ENCODE assay signal across 8 cellular contexts in genomic region chr2:240143801-240144648, GRCh38. TPM values are rescaled to one million over a fixed set of nuclear protein-coding genes. Genes with fewer than 3 reads are reported as not detected.
A peak's percentile ranks its signal among the peaks of the same experiment; 100 is the strongest.
DNase-seq lines count a peak whose midpoint lies in the region; ATAC-seq and TF ChIP-seq lines count a peak whose summit lies in the region.

No MANE protein-coding gene starts in this region.

- H3K27me3 Mint-ChIP-seq in WTC11 (ENCODE audit: low read depth) (no peaks in the 10 kb centered on the region), MCF 10A (ENCODE audit: insufficient read depth, unreplicated experiment) (peaks cover 24% of the 10 kb centered on the region)

- no peak overlapping the region for H3K27ac Mint-ChIP-seq in WTC11
- no peak overlapping the region for H3K27ac Mint-ChIP-seq in MCF 10A (ENCODE audit: low read depth, unreplicated experiment)

- peaks cover 15% of the 10 kb centered on the region for H3K4me1 Mint-ChIP-seq in WTC11
- no peaks in the 10 kb centered on the region for H3K4me1 Mint-ChIP-seq in MCF 10A (ENCODE audit: insufficient read depth, unreplicated experiment)

- peak overlapping the region; percentile 66 for H3K4me2 ChIP-seq in BLaER1

- no peaks in the 10 kb centered on the region for H3K9me3 ChIP-seq in BLaER1

- peaks cover 15% of the 10 kb centered on the region for H3K4me1 ChIP-seq in BLaER1

- peak; percentile 23 for DNase-seq in NCI-H146 (lab: John Stamatoyannopoulos, UW)
- DNase-seq in WTC11 (ENCODE audit: low spot score) = peak; percentile 89
- peak; percentile 50 for DNase-seq in MCF 10A (ENCODE audit: unreplicated experiment)
- peak; percentile 14 for DNase-seq in iris pigment epithelial cell (ENCODE audit: low read depth)
- DNase-seq in stimulated activated CD4-positive, alpha-beta T cell treated with anti-CD3 and anti-CD28 coated beads, Interleukin-1b, Interleukin-23, amount 100 ng/mL, for 24 hours (ENCODE audit: low read depth in 4 of 4, low spot score in 1 of 4) = peak; percentile 58 to 87 (median 72)

- H3K9me3 Mint-ChIP-seq in WTC11 = peaks cover 10% of the 10 kb centered on the region
- H3K9me3 Mint-ChIP-seq in MCF 10A (ENCODE audit: unreplicated experiment) = peaks cover 6% of the 10 kb centered on the region

- H3K27ac ChIP-seq in BLaER1 = peak overlapping the region; percentile 49

- no peaks in the 10 kb centered on the region for H3K27me3 ChIP-seq in BLaER1

- no TSS peak for BruUV-seq in MCF 10A (replicated peaks; lab: Mats Ljungman, UMichigan)

- no peaks in the 10 kb centered on the region for H3K36me3 ChIP-seq in BLaER1

- TF ChIP-seq CTCF in WTC11 (IDR thresholded peaks at IDR 0.05) = peak; percentile 92
- peak; percentile 95 for TF ChIP-seq CTCF in MCF 10A (IDR thresholded peaks at IDR 0.05; ENCODE audit: unreplicated experiment)

- H3K4me3 Mint-ChIP-seq in WTC11 = no peak overlapping the region
- no peak overlapping the region for H3K4me3 Mint-ChIP-seq in MCF 10A (ENCODE audit: unreplicated experiment)

- H4K20me1 ChIP-seq in BLaER1 = no peaks in the 10 kb centered on the region

- ATAC-seq in GM21526 (IDR thresholded peaks at IDR 0.05; ENCODE audit: low FRiP score, unreplicated experiment) (peak; percentile 73), WTC11 (peak; percentile 90), GM19397 (IDR thresholded peaks at IDR 0.05; ENCODE audit: unreplicated experiment) (no peak)

- H3K4me3 ChIP-seq in BLaER1 = no peak overlapping the region

- H3K36me3 Mint-ChIP-seq in WTC11 (no peaks in the 10 kb centered on the region), MCF 10A (ENCODE audit: insufficient read depth, unreplicated experiment) (no peaks in the 10 kb centered on the region)

- POLR2A ChIA-PET in WTC11 (lab: Charles Lee) = no interaction called here
- POLR2A ChIA-PET in MCF 10A (lab: Yijun Ruan, JAX) = interaction anchor here (2.0 kb wide), 1 partner anchor 83 kb away, joined by 10 read pairs; no protein-coding TSS in a partner anchor

- peak overlapping the region; percentile 57; the same call in 1 of the 2 replicates for H3K9ac ChIP-seq in BLaER1

- intact Hi-C loops in MCF 10A (cut with micrococcal nuclease) = loop anchor here (1.0 kb wide), 1 partner anchor 83 kb away; no protein-coding TSS in a partner anchor

- CTCF ChIA-PET in WTC11 (lab: Charles Lee) = interaction anchor here (0.6 to 5.0 kb wide), 15 partner anchors 8 to 462 kb away, joined by 3 to 84 read pairs (median 4); no protein-coding TSS in a partner anchor
- CTCF ChIA-PET in MCF 10A (lab: Yijun Ruan, JAX) = interaction anchor here (0.5 to 9.5 kb wide), 36 partner anchors 8 to 1884 kb away, joined by 3 to 201 read pairs (median 4); partner anchors contain the start of gene COPS9

TF ChIP-seq in WTC11, 78 proteins besides CTCF, POLR2A, EP300 and RAD21:
- TF ChIP-seq ZNF219 (CRISPR knock-in tag; IDR thresholded peaks at IDR 0.05; ENCODE audit: borderline replicate concordance) = no peak

RNA-seq across cellular contexts. Expression of gene OTOS, which starts 3.6 kb away (rescaled TPM):
- total RNA-seq in WTC11 (2021) = not detected in 3 replicates
- not detected in 2 replicates for total RNA-seq in MCF 10A (2022)

RNA-seq across cellular contexts. Expression of gene COPS9, which starts 7.9 kb away (rescaled TPM):
- total RNA-seq in WTC11 (2021) (140 to 142 TPM (median 141 TPM) in 3 replicates), MCF 10A (2022) (146 and 197 TPM in 2 replicates)

Comparison
In these comparisons a context has a peak if more than half of its experiments do, and no peak if none do; other contexts are left out.
1. DNase-seq: peak in every context shown above with its lines; median percentile 89 in WTC11; 72 in stimulated activated CD4-positive, alpha-beta T cell treated with anti-CD3 and anti-CD28 coated beads, Interleukin-1b, Interleukin-23, amount 100 ng/mL, for 24 hours; 50 in MCF 10A; 23 in NCI-H146; 14 in iris pigment epithelial cell.